In genomic region chr5:133232435-133232834, GRCh38 we compare ENCODE assay signal across 16 cellular contexts.
A peak's percentile ranks its signal among the peaks of the same experiment; 100 is the strongest.
DNase-seq lines count a peak whose midpoint lies in the region; ATAC-seq, FAIRE-seq and TF ChIP-seq lines count a peak whose summit lies in the region.
"Had no signal": no experiment of that assay in that cellular context is flagged by ENCODE, and none has a peak within 500 bp of the region (broad histone marks: within the 10 kb centered on the region; RNA-seq: fewer than 3 reads in every experiment).

No MANE protein-coding gene starts in this region.

- H3K4me1 ChIP-seq in liver (ENCODE audit: control insufficient read depth in 4 of 4, insufficient read depth in 4 of 4, low read length in 3 of 4) (peaks cover 2 to 21% (median 11%) of the 10 kb centered on the region in 4 donors), HepG2 (ENCODE audit: insufficient read depth, low read length) (no peaks in the 10 kb centered on the region)

- CTCF ChIA-PET in HepG2 (lab: Yijun Ruan, JAX; ENCODE audit: low intra/inter-chr PET ratio, low total read pairs) = no interaction called here

- ATAC-seq in HepG2 (no peak; the same call in 2 of the 3 replicates), left lobe of liver (peak; percentile 76), HG02798 (IDR thresholded peaks at IDR 0.05; ENCODE audit: poor library complexity, unreplicated experiment) (no peak)
- ATAC-seq: GM23338, K562 had no signal

- TF ChIP-seq RAD21 in liver (IDR thresholded peaks at IDR 0.05) = no peak
- no peak for TF ChIP-seq RAD21 in HepG2 (CRISPR knock-in tag; IDR thresholded peaks at IDR 0.05)

- H2AFZ ChIP-seq in HepG2 (ENCODE audit: low read length) = no peak overlapping the region
- H2AFZ ChIP-seq: GM23338 had no signal

- H3K79me2 ChIP-seq in HepG2 (ENCODE audit: insufficient read depth, low read length) = no peaks in the 10 kb centered on the region

- in situ Hi-C loops in HepG2 (cut with HindIII; ENCODE audit: extremely low pct_ligation_motif_present, low pct_unique_long_range_greater_than_20kb) = no loop called here

- H3K9ac ChIP-seq in liver (ENCODE audit: low read depth in 1 of 2, low read length in 2 of 2) = no peak overlapping the region
- H3K9ac ChIP-seq in HepG2 (ENCODE audit: insufficient read depth, low read depth, low read length) = no peak overlapping the region

- BruUV-seq in HepG2 (replicated peaks; lab: Mats Ljungman, UMichigan) = no TSS peak

- DNase-seq in HepG2 (ENCODE audit: low spot score) (no peak), left lobe of liver (ENCODE audit: low spot score) (peak; percentile 57), posterior vena cava (ENCODE audit: low spot score) (peak; percentile 11), DMS114 treated with DMSO at 0.1 percent for 48 hours (lab: John Stamatoyannopoulos, UW; ENCODE audit: unreplicated experiment) (no peak), GM10266 (ENCODE audit: extremely low spot score) (no peak)
- DNase-seq: CD4-positive, alpha-beta T cell; DMS 273 treated with DMSO at 0.1 percent for 48 hours; DMS79; H9 had no signal

- TF ChIP-seq EP300 in HepG2 (IDR thresholded peaks at IDR 0.05; ENCODE audit: low read depth in 2 of 2, low read length in 2 of 2) (no peak), HepG2 (CRISPR knock-in tag; IDR thresholded peaks at IDR 0.05; ENCODE audit: borderline replicate concordance) (no peak)

- peak overlapping the region in 1 of 2 donors; percentile 43 for H3K27ac ChIP-seq in liver (ENCODE audit: low read depth in 1 of 2, low read length in 2 of 2)
- H3K27ac ChIP-seq in HepG2 (ENCODE audit: extremely low read length, insufficient read depth, low read length) = no peak overlapping the region
- H3K27ac ChIP-seq: 22Rv1 had no signal

- 30% methylated on average over 3 of the region's 3 CpGs for WGBS in liver
- WGBS in HepG2 (ENCODE audit: low lambda C conversion rate) = 79% methylated on average over 3 of the region's 3 CpGs

- H3K4me2 ChIP-seq in HepG2 (ENCODE audit: low read depth, low read length) = no peak overlapping the region
- H3K4me2 ChIP-seq: GM23338 had no signal

- no peak for TF ChIP-seq POLR2A in HepG2 (IDR thresholded peaks at IDR 0.05; ENCODE audit: insufficient read depth in 1 of 2, low read depth in 2 of 2, low read length in 2 of 2)

- H3K36me3 ChIP-seq in liver (ENCODE audit: control insufficient read depth in 4 of 4, insufficient read depth in 3 of 4, low read depth in 1 of 4, low read length in 3 of 4) (no peaks in the 10 kb centered on the region), HepG2 (replicated peaks in 1 of 2; ENCODE audit: control insufficient read depth in 1 of 2, insufficient read depth in 2 of 2, low read length in 2 of 2) (no peaks in the 10 kb centered on the region)

- H3K27me3 ChIP-seq in liver (ENCODE audit: control insufficient read depth in 4 of 4, insufficient read depth in 4 of 4, low read length in 3 of 4) (no peaks in the 10 kb centered on the region), HepG2 (ENCODE audit: control insufficient read depth in 1 of 2, insufficient read depth in 2 of 2, low read length in 2 of 2) (no peaks in the 10 kb centered on the region)

- intact Hi-C loops in HepG2 (cut with micrococcal nuclease; ENCODE audit: unreplicated experiment) (no loop called here), posterior vena cava (cut with DNase I) (no loop called here)

- POLR2A ChIA-PET in HepG2 (lab: Yijun Ruan, JAX) = no interaction called here

- no peaks in the 10 kb centered on the region for H4K20me1 ChIP-seq in HepG2 (ENCODE audit: insufficient read depth, low read length)

- H3K9me3 ChIP-seq in liver (ENCODE audit: control insufficient read depth in 4 of 4, low read length in 3 of 4) (no peaks in the 10 kb centered on the region), HepG2 (ENCODE audit: low read length) (no peaks in the 10 kb centered on the region)

- H3K4me3 ChIP-seq in liver (ENCODE audit: low read depth in 1 of 3, low read length in 3 of 3) = no peak overlapping the region
- H3K4me3 ChIP-seq in HepG2 (replicated peaks in 1 of 3; ENCODE audit: insufficient read depth in 1 of 3, low read depth in 2 of 3, low read length in 3 of 3) = no peak overlapping the region
- H3K4me3 ChIP-seq: GM23338, K562 had no signal

- no peak for TF ChIP-seq CTCF in liver (IDR thresholded peaks at IDR 0.05; ENCODE audit: low read depth, low read length, missing input control)
- TF ChIP-seq CTCF in HepG2 (CRISPR knock-in tag; IDR thresholded peaks at IDR 0.05) = no peak
- TF ChIP-seq CTCF in GM10266 (IDR thresholded peaks at IDR 0.05; ENCODE audit: control insufficient read depth, insufficient read depth, low read depth, missing control alignments) = no peak

- no peak for FAIRE-seq in HepG2 (lab: Jason Lieb, UNC)
- FAIRE-seq: GM12891, HTR-8/SVneo, K562 had no signal

TF ChIP-seq in liver, 16 proteins besides CTCF, POLR2A, EP300 and RAD21 (continues in another document):
- TF ChIP-seq EGR1 (IDR thresholded peaks at IDR 0.05; ENCODE audit: low read depth in 2 of 2) (no peak), TAF1 (conservative IDR thresholded peaks at IDR 0.05) (no peak), HNF4G (IDR thresholded peaks at IDR 0.05) (peak; percentile 63), RXRA (IDR thresholded peaks at IDR 0.05) (peak; percentile 94 to 97), GABPA (IDR thresholded peaks at IDR 0.05 in 1 of 2, conservative IDR thresholded peaks at IDR 0.05 in 1 of 2) (no peak), YY1 (IDR thresholded peaks at IDR 0.05) (peak; percentile 11), REST (IDR thresholded peaks at IDR 0.05) (no peak), MAX (IDR thresholded peaks at IDR 0.05) (no peak)

TF ChIP-seq in HepG2, 621 proteins besides CTCF, POLR2A, EP300 and RAD21:
- TF ChIP-seq SP2 (CRISPR knock-in tag; IDR thresholded peaks at IDR 0.05) = no peak
- no peak for TF ChIP-seq SSRP1 (CRISPR knock-in tag; IDR thresholded peaks at IDR 0.05)
- TF ChIP-seq MTF1 (CRISPR knock-in tag; IDR thresholded peaks at IDR 0.05) = no peak
- no peak for TF ChIP-seq ZNF644 (CRISPR knock-in tag; IDR thresholded peaks at IDR 0.05; ENCODE audit: low read depth)
- no peak for TF ChIP-seq GLI4 (CRISPR knock-in tag; IDR thresholded peaks at IDR 0.05; ENCODE audit: borderline replicate concordance)
- no peak for TF ChIP-seq ZBTB7A (CRISPR knock-in tag; IDR thresholded peaks at IDR 0.05)
- no peak for TF ChIP-seq KLF12 (CRISPR knock-in tag; IDR thresholded peaks at IDR 0.05; ENCODE audit: borderline replicate concordance)
- no peak for TF ChIP-seq ELF3 (CRISPR knock-in tag; IDR thresholded peaks at IDR 0.05)
- no peak for TF ChIP-seq ESRRA (CRISPR knock-in tag; IDR thresholded peaks at IDR 0.05; ENCODE audit: low read depth)
- TF ChIP-seq ZNF766 (CRISPR knock-in tag; IDR thresholded peaks at IDR 0.05; ENCODE audit: borderline replicate concordance) = no peak
- TF ChIP-seq ZFP90 (CRISPR knock-in tag; IDR thresholded peaks at IDR 0.05; ENCODE audit: borderline replicate concordance) = no peak
- TF ChIP-seq ATF7 (IDR thresholded peaks at IDR 0.05) = no peak
- TF ChIP-seq ATF7 (CRISPR knock-in tag; IDR thresholded peaks at IDR 0.05) = no peak
- TF ChIP-seq ZNF354B (CRISPR knock-in tag; IDR thresholded peaks at IDR 0.05) = no peak

Comparison
In these comparisons a context has a peak if more than half of its experiments do, and no peak if none do; other contexts are left out.
1. DNase-seq: peak in left lobe of liver (single experiment) and posterior vena cava (single experiment); none in HepG2 (single experiment), DMS114 treated with DMSO at 0.1 percent for 48 hours (single experiment) and GM10266 (single experiment).